9 cellular contexts compared by ENCODE assay signal in the genomic region with DNA sequence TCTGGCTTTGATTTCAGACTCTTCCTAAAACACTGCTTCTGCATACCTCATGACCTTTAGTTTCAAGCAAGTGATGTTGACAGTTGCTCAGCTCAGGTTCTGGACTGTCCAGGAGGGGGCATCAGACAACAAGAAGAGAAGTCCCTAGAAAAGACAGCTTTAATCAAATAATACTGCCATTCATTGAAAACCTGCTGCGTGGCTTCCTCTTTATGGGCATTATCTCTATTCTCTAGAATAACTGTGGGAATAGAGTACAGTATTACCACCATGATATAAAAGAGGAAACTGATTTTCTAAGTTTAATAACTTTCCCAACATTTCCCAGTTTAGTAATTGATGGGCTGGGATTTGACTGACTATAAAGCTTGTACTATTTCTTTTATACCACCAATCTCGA.
DNase-seq lines count a peak whose midpoint lies in the region; ATAC-seq and TF ChIP-seq lines count a peak whose summit lies in the region.
"Had no signal": no experiment of that assay in that cellular context is flagged by ENCODE, and none has a peak within 500 bp of the region (broad histone marks: within the 10 kb centered on the region; RNA-seq: fewer than 3 reads in every experiment).

No MANE protein-coding gene starts in this region.

- peak; percentile 69 for ATAC-seq in HG03571 (IDR thresholded peaks at IDR 0.05; ENCODE audit: unreplicated experiment)
- ATAC-seq in activated CD8-positive, alpha-beta memory T cell treated with anti-CD3 and anti-CD28 coated beads, Interleukin-2, amount 10 ng/mL, durations not matched to agents 7 days and 5 days: peak; percentile 78
- peak; percentile 77 to 82 for ATAC-seq in upper lobe of left lung (ENCODE audit: low FRiP score in 2 of 2)

- no peaks in the 10 kb centered on the region for H3K9me3 ChIP-seq in CD4-positive, alpha-beta memory T cell (ENCODE audit: control insufficient read depth in 1 of 2, low read length in 2 of 2)
- no peaks in the 10 kb centered on the region for H3K9me3 ChIP-seq in esophagus muscularis mucosa
- no peaks in the 10 kb centered on the region for H3K9me3 ChIP-seq in upper lobe of left lung

- no peaks in the 10 kb centered on the region for H3K27me3 Mint-ChIP-seq in CD4-positive, alpha-beta memory T cell
- H3K27me3 Mint-ChIP-seq in activated CD8-positive, alpha-beta memory T cell treated with anti-CD3 and anti-CD28 coated beads, Interleukin-2, amount 10 ng/mL, durations not matched to agents 7 days and 5 days: no peaks in the 10 kb centered on the region
- H3K27me3 Mint-ChIP-seq in nephron progenitor cell (ENCODE audit: low read depth, poor library complexity): no peaks in the 10 kb centered on the region

- H3K4me1 ChIP-seq in CD4-positive, alpha-beta memory T cell (ENCODE audit: insufficient read depth, low read length): no peaks in the 10 kb centered on the region
- H3K4me1 ChIP-seq in esophagus muscularis mucosa: peaks cover 0 to 16% (median 0%) of the 10 kb centered on the region in 4 donors
- H3K4me1 ChIP-seq in upper lobe of left lung: peaks cover 0 to 7% (median 0%) of the 10 kb centered on the region in 4 donors

- no peak overlapping the region for H3K27ac Mint-ChIP-seq in CD4-positive, alpha-beta memory T cell
- H3K27ac Mint-ChIP-seq in activated CD8-positive, alpha-beta memory T cell treated with anti-CD3 and anti-CD28 coated beads, Interleukin-2, amount 10 ng/mL, durations not matched to agents 7 days and 5 days: no peak overlapping the region
- no peak overlapping the region for H3K27ac Mint-ChIP-seq in nephron progenitor cell
- H3K27ac Mint-ChIP-seq: T-helper 1 cell treated with Interleukin-12 subunit alpha and Interleukin-12 subunit beta and Interleukin-4 antibody, amounts not matched to agents 30 μg/mL and 1 μg/mL, for 36 hours had no signal

- H3K27ac ChIP-seq in CD4-positive, alpha-beta memory T cell (ENCODE audit: low read depth, low read length): no peak overlapping the region
- H3K27ac ChIP-seq in esophagus muscularis mucosa (replicated peaks in 1 of 4): no peak overlapping the region
- no peak overlapping the region for H3K27ac ChIP-seq in upper lobe of left lung

- DNase-seq in CD4-positive, alpha-beta memory T cell: peak; percentile 23 to 45 (median 38)
- DNase-seq in GM19240 (ENCODE audit: insufficient read length, low spot score): peak; percentile 17
- peak; percentile 83 for DNase-seq in NCI-H82 (lab: John Stamatoyannopoulos, UW)
- peak; percentile 75 for DNase-seq in activated CD8-positive, alpha-beta memory T cell treated with anti-CD3 and anti-CD28 coated beads, Interleukin-2, amount 10 ng/mL, durations not matched to agents 7 days and 5 days
- no peak for DNase-seq in esophagus muscularis mucosa (ENCODE audit: extremely low spot score)
- DNase-seq in nephron progenitor cell: peak; percentile 62
- DNase-seq in upper lobe of left lung: peak in 1 of 2 donors; percentile 53

- WGBS in esophagus muscularis mucosa: 22% methylated on average over 2 of the region's 2 CpGs
- WGBS in upper lobe of left lung, 2 donors: 36 to 37% methylated on average over 2 of the region's 2 CpGs

- no peak for TF ChIP-seq POLR2A in esophagus muscularis mucosa (IDR thresholded peaks at IDR 0.05; ENCODE audit: low read depth)
- no peak for TF ChIP-seq POLR2A in upper lobe of left lung (IDR thresholded peaks at IDR 0.05)

- H3K36me3 ChIP-seq in CD4-positive, alpha-beta memory T cell (ENCODE audit: insufficient read depth, low read length): no peaks in the 10 kb centered on the region
- H3K36me3 ChIP-seq in esophagus muscularis mucosa (no peaks in the 10 kb centered on the region), upper lobe of left lung (no peaks in the 10 kb centered on the region)

- no peaks in the 10 kb centered on the region for H3K27me3 ChIP-seq in CD4-positive, alpha-beta memory T cell (ENCODE audit: insufficient read depth, low read length)
- H3K27me3 ChIP-seq in esophagus muscularis mucosa (no peaks in the 10 kb centered on the region), upper lobe of left lung (no peaks in the 10 kb centered on the region)

- H3K36me3 Mint-ChIP-seq in CD4-positive, alpha-beta memory T cell: no peaks in the 10 kb centered on the region
- H3K36me3 Mint-ChIP-seq in activated CD8-positive, alpha-beta memory T cell treated with anti-CD3 and anti-CD28 coated beads, Interleukin-2, amount 10 ng/mL, durations not matched to agents 7 days and 5 days: no peaks in the 10 kb centered on the region
- H3K36me3 Mint-ChIP-seq in nephron progenitor cell (ENCODE audit: low read depth): peaks cover 6% of the 10 kb centered on the region

- POLR2A ChIA-PET in CD4-positive, alpha-beta memory T cell (lab: Charles Lee; ENCODE audit: partially characterized antibody): no interaction called here

- intact Hi-C loops in CD4-positive, alpha-beta memory T cell (cut with micrococcal nuclease): loop anchor here (5.0 kb wide), 1 partner anchor 1897 kb away; no protein-coding TSS in a partner anchor
- intact Hi-C loops in esophagus muscularis mucosa (cut with DNase I): no loop called here

- H3K9me3 Mint-ChIP-seq in CD4-positive, alpha-beta memory T cell: no peaks in the 10 kb centered on the region
- no peaks in the 10 kb centered on the region for H3K9me3 Mint-ChIP-seq in activated CD8-positive, alpha-beta memory T cell treated with anti-CD3 and anti-CD28 coated beads, Interleukin-2, amount 10 ng/mL, durations not matched to agents 7 days and 5 days (ENCODE audit: low read depth)
- peaks cover 19% of the 10 kb centered on the region for H3K9me3 Mint-ChIP-seq in nephron progenitor cell
- H3K9me3 Mint-ChIP-seq: T-helper 1 cell treated with Interleukin-12 subunit alpha and Interleukin-12 subunit beta and Interleukin-4 antibody, amounts not matched to agents 30 μg/mL and 1 μg/mL, for 36 hours had no signal

- TF ChIP-seq CTCF in esophagus muscularis mucosa (IDR thresholded peaks at IDR 0.05): peak; percentile 55 to 65 (median 55)
- TF ChIP-seq CTCF in nephron progenitor cell (IDR thresholded peaks at IDR 0.05): peak; percentile 69
- peak; percentile 12 to 63 (median 52) for TF ChIP-seq CTCF in upper lobe of left lung (IDR thresholded peaks at IDR 0.05)

- TF ChIP-seq EP300 in esophagus muscularis mucosa (IDR thresholded peaks at IDR 0.05) (no peak), upper lobe of left lung (IDR thresholded peaks at IDR 0.05) (no peak)

- H3K4me1 Mint-ChIP-seq in CD4-positive, alpha-beta memory T cell: peaks cover 0 to 1% (median 0%) of the 10 kb centered on the region in 4 donors
- H3K4me1 Mint-ChIP-seq in activated CD8-positive, alpha-beta memory T cell treated with anti-CD3 and anti-CD28 coated beads, Interleukin-2, amount 10 ng/mL, durations not matched to agents 7 days and 5 days: peaks cover 10% of the 10 kb centered on the region
- peaks cover 14% of the 10 kb centered on the region for H3K4me1 Mint-ChIP-seq in nephron progenitor cell

- H3K4me3 ChIP-seq in CD4-positive, alpha-beta memory T cell (ENCODE audit: low read length in 2 of 2): no peak overlapping the region
- H3K4me3 ChIP-seq in esophagus muscularis mucosa (no peak overlapping the region), upper lobe of left lung (no peak overlapping the region)

- CTCF ChIA-PET in CD4-positive, alpha-beta memory T cell (lab: Charles Lee; ENCODE audit: partially characterized antibody): interaction anchor here (0.8 to 4.6 kb wide), 25 partner anchors 8 to 1895 kb away, joined by 3 to 22 read pairs (median 5); no protein-coding TSS in a partner anchor
- CTCF ChIA-PET in activated CD8-positive, alpha-beta memory T cell treated with anti-CD3 and anti-CD28 coated beads, Interleukin-2, amount 10 ng/mL, durations not matched to agents 7 days and 5 days (lab: Charles Lee): interaction anchor here (0.7 to 2.4 kb wide), 19 partner anchors 12 to 575 kb away, joined by 3 to 10 read pairs (median 4); no protein-coding TSS in a partner anchor

- no peak overlapping the region for H3K4me3 Mint-ChIP-seq in CD4-positive, alpha-beta memory T cell
- no peak overlapping the region for H3K4me3 Mint-ChIP-seq in activated CD8-positive, alpha-beta memory T cell treated with anti-CD3 and anti-CD28 coated beads, Interleukin-2, amount 10 ng/mL, durations not matched to agents 7 days and 5 days
- H3K4me3 Mint-ChIP-seq in nephron progenitor cell: no peak overlapping the region
- H3K4me3 Mint-ChIP-seq: T-helper 1 cell treated with Interleukin-12 subunit alpha and Interleukin-12 subunit beta and Interleukin-4 antibody, amounts not matched to agents 30 μg/mL and 1 μg/mL, for 36 hours had no signal
